Comparison of ENCODE assay signal across 2 cellular contexts in genomic region chr4:19776021-19776459, GRCh38.
TF ChIP-seq lines count a peak whose summit lies in the region.

No MANE protein-coding gene starts in this region.

TF ChIP-seq in SK-N-SH, 30 proteins besides CTCF, POLR2A, EP300 and RAD21 (continued from another document):
- TF ChIP-seq USF2 (IDR thresholded peaks at IDR 0.05; ENCODE audit: borderline replicate concordance, low read depth, low read length) (no peak), ZBTB33 (IDR thresholded peaks at IDR 0.05; ENCODE audit: borderline replicate concordance, low read depth) (0 out of 2 replicates have a peak, but pooled peaks have one; percentile 18), NRF1 (IDR thresholded peaks at IDR 0.05; ENCODE audit: low read depth, low read length) (no peak), NFIC (IDR thresholded peaks at IDR 0.05; ENCODE audit: borderline replicate concordance) (peak; percentile 74; the same call in 1 of the 2 replicates), PBX3 (IDR thresholded peaks at IDR 0.05) (peak; percentile 60)

TF ChIP-seq in HepG2, 621 proteins besides CTCF, POLR2A, EP300 and RAD21 (continued from another document):
- no peak for TF ChIP-seq NONO (IDR thresholded peaks at IDR 0.05)
- TF ChIP-seq NONO (CRISPR knock-in tag; conservative IDR thresholded peaks at IDR 0.05): no peak
- TF ChIP-seq ZNF792 (CRISPR knock-in tag; IDR thresholded peaks at IDR 0.05): no peak
- TF ChIP-seq ZNF34 (CRISPR knock-in tag; IDR thresholded peaks at IDR 0.05; ENCODE audit: borderline replicate concordance): no peak
- no peak for TF ChIP-seq NBN (conservative IDR thresholded peaks at IDR 0.05)
- TF ChIP-seq ZBTB46 (CRISPR knock-in tag; IDR thresholded peaks at IDR 0.05; ENCODE audit: borderline replicate concordance): no peak
- no peak for TF ChIP-seq EHMT2 (IDR thresholded peaks at IDR 0.05; ENCODE audit: borderline replicate concordance, low read depth, low read length)
- no peak for TF ChIP-seq MXI1 (IDR thresholded peaks at IDR 0.05; ENCODE audit: borderline replicate concordance, low read depth, low read length)
- no peak for TF ChIP-seq MED8 (CRISPR knock-in tag; IDR thresholded peaks at IDR 0.05; ENCODE audit: insufficient replicate concordance)
- TF ChIP-seq ZBTB2 (CRISPR knock-in tag; IDR thresholded peaks at IDR 0.05; ENCODE audit: low read depth): no peak
- no peak for TF ChIP-seq CHCHD3 (CRISPR knock-in tag; IDR thresholded peaks at IDR 0.05)
- no peak for TF ChIP-seq ZNF138 (CRISPR knock-in tag; IDR thresholded peaks at IDR 0.05; ENCODE audit: low read depth)
- no peak for TF ChIP-seq KDM4B (CRISPR knock-in tag; IDR thresholded peaks at IDR 0.05)
- TF ChIP-seq MAFK (conservative IDR thresholded peaks at IDR 0.05 in 1 of 2, IDR thresholded peaks at IDR 0.05 in 1 of 2; ENCODE audit: low read length in 2 of 2): no peak
- no peak for TF ChIP-seq REL (CRISPR knock-in tag; conservative IDR thresholded peaks at IDR 0.05)
